In the genomic region with DNA sequence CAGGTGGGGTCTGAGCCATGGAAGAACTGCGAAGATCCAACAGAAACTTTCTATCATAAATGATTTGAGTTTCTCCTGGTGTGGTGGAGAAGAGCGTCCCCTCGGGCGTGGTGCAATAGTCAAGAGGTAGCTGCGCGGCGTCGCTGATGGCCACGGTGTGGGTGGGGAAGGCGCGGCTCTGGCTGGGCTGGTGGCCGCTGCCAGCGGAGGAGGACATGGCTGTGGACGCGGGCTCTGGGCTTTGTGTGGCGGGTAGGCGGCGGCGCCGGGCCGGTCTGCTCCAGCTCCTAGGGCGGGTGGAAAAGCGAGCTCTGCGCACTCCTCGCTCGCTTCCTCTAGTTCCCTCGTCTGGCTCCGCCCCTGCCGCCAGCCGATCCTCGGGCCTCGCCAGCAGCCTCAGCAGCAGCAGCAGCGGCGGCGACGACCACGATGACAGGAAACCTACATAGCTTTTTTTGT, we compare ENCODE assay signal across 8 cellular contexts. TPM values are rescaled to one million over a fixed set of nuclear protein-coding genes. Genes with fewer than 3 reads are reported as not detected.
DNase-seq lines count a peak whose midpoint lies in the region; ATAC-seq, FAIRE-seq and TF ChIP-seq lines count a peak whose summit lies in the region.

No MANE protein-coding gene starts in this region.

- intact Hi-C loops in pancreas (cut with DNase I): no loop called here

- ATAC-seq in GM21529 (IDR thresholded peaks at IDR 0.05; ENCODE audit: unreplicated experiment) (peak; percentile 88), pancreas (peak; percentile 94 to 99 (median 98)), thoracic aorta (ENCODE audit: insufficient number of reproducible peaks, low FRiP score, low read depth) (peak; percentile 63)

- TF ChIP-seq CTCF in LNCaP clone FGC (IDR thresholded peaks at IDR 0.05; ENCODE audit: control insufficient read depth, extremely low read depth, insufficient read depth) (no peak), cardiac muscle cell (IDR thresholded peaks at IDR 0.05; ENCODE audit: low read depth, low read length) (no peak), pancreas (IDR thresholded peaks at IDR 0.05) (no peak), thoracic aorta (IDR thresholded peaks at IDR 0.05) (no peak)

- H3K4me1 Mint-ChIP-seq in activated naive CD8-positive, alpha-beta T cell treated with anti-CD3 and anti-CD28 coated beads for 36 hours: peaks cover 39% of the 10 kb centered on the region

- no peak for FAIRE-seq in pancreas (lab: Jason Lieb, UNC)

- no peaks in the 10 kb centered on the region for H3K27me3 Mint-ChIP-seq in activated naive CD8-positive, alpha-beta T cell treated with anti-CD3 and anti-CD28 coated beads for 36 hours

- peaks cover 10% of the 10 kb centered on the region for H3K36me3 Mint-ChIP-seq in activated naive CD8-positive, alpha-beta T cell treated with anti-CD3 and anti-CD28 coated beads for 36 hours

- DNase-seq in DMS153 (lab: John Stamatoyannopoulos, UW): peak; percentile 42
- DNase-seq in LNCaP clone FGC (ENCODE audit: low read depth): peak; percentile 34
- peak; percentile 76 for DNase-seq in SKM-1 (lab: John Stamatoyannopoulos, UW; ENCODE audit: unreplicated experiment)
- peak; percentile 84 for DNase-seq in activated naive CD8-positive, alpha-beta T cell treated with anti-CD3 and anti-CD28 coated beads for 36 hours
- peak; percentile 76 to 92 for DNase-seq in cardiac muscle cell (ENCODE audit: low read depth in 1 of 2, low spot score in 1 of 2)
- DNase-seq in pancreas: peak; percentile 71 to 90 (median 83)
- peak; percentile 45 for DNase-seq in thoracic aorta (ENCODE audit: low spot score)

- H3K36me3 ChIP-seq in cardiac muscle cell (no peaks in the 10 kb centered on the region), pancreas (no peaks in the 10 kb centered on the region), thoracic aorta (no peaks in the 10 kb centered on the region)

- H3K27me3 ChIP-seq in cardiac muscle cell: peaks cover 46% of the 10 kb centered on the region
- no peaks in the 10 kb centered on the region for H3K27me3 ChIP-seq in pancreas
- no peaks in the 10 kb centered on the region for H3K27me3 ChIP-seq in thoracic aorta (replicated peaks; ENCODE audit: insufficient read depth)

- no peaks in the 10 kb centered on the region for H3K9me3 Mint-ChIP-seq in activated naive CD8-positive, alpha-beta T cell treated with anti-CD3 and anti-CD28 coated beads for 36 hours

- WGBS in pancreas, 2 donors: 0 to 1% methylated on average over 35 to 37 of the region's 37 CpGs

- peak overlapping the region; percentile 80 for H3K4me3 Mint-ChIP-seq in activated naive CD8-positive, alpha-beta T cell treated with anti-CD3 and anti-CD28 coated beads for 36 hours

- peaks cover 19% of the 10 kb centered on the region for H3K4me1 ChIP-seq in cardiac muscle cell (ENCODE audit: low read depth)
- H3K4me1 ChIP-seq in pancreas: peaks cover 0 to 4% (median 0%) of the 10 kb centered on the region in 3 donors
- peaks cover 40 to 86% of the 10 kb centered on the region in 2 donors for H3K4me1 ChIP-seq in thoracic aorta (ENCODE audit: control insufficient read depth in 1 of 2, low read depth in 2 of 2)

- H3K9me3 ChIP-seq in cardiac muscle cell (ENCODE audit: low read depth): no peaks in the 10 kb centered on the region
- H3K9me3 ChIP-seq in pancreas: no peaks in the 10 kb centered on the region
- H3K9me3 ChIP-seq in thoracic aorta: no peaks in the 10 kb centered on the region

- peak overlapping the region; percentile 67 for H3K27ac Mint-ChIP-seq in activated naive CD8-positive, alpha-beta T cell treated with anti-CD3 and anti-CD28 coated beads for 36 hours

- H3K27ac ChIP-seq in cardiac muscle cell (no peak overlapping the region), pancreas (peak overlapping the region in 2 of 4 donors; percentile 15 to 50), thoracic aorta (peak overlapping the region; percentile 82)

- peak overlapping the region; percentile 39 for H3K4me3 ChIP-seq in LNCaP clone FGC (ENCODE audit: low read depth, low read length)
- peak overlapping the region; percentile 25 for H3K4me3 ChIP-seq in cardiac muscle cell
- peak overlapping the region; percentile 2 to 50 (median 26) for H3K4me3 ChIP-seq in pancreas
- peak overlapping the region; percentile 67 for H3K4me3 ChIP-seq in thoracic aorta

RNA-seq across cellular contexts. Expression of gene STARD9, which starts 5.9 kb away (rescaled TPM):
- total RNA-seq in activated naive CD8-positive, alpha-beta T cell treated with anti-CD3 and anti-CD28 coated beads for 36 hours: 1 to 10 TPM; 4.2 to 4.4 TPM
- total RNA-seq in cardiac muscle cell (2.3 and 5.5 TPM in 2 replicates), pancreas (1 to 10 TPM in 3 of 6 donors, under 1 TPM in 3; 0.44 to 2.0 (median 1.0) TPM), thoracic aorta (10 to 100 TPM; 59.8 to 67.8 TPM)
- polyA plus RNA-seq in cardiac muscle cell (2.0 and 2.2 TPM in 2 replicates), pancreas (1 to 10 TPM; 2.6 to 3.0 TPM)

RNA-seq across cellular contexts. Expression of gene HAUS2, which starts 32.7 kb away (rescaled TPM):
- 10 to 100 TPM; 54.0 to 55.1 TPM for total RNA-seq in activated naive CD8-positive, alpha-beta T cell treated with anti-CD3 and anti-CD28 coated beads for 36 hours
- total RNA-seq in cardiac muscle cell (19.1 and 26.9 TPM in 2 replicates), pancreas (1 to 10 TPM; 6.2 to 9.0 (median 8.3) TPM), thoracic aorta (10 to 100 TPM; 34.8 to 49.3 TPM)
- polyA plus RNA-seq in cardiac muscle cell (12.1 and 16.6 TPM in 2 replicates), pancreas (1 to 10 TPM; 5.4 to 6.1 TPM)

RNA-seq across cellular contexts. Expression of gene LRRC57, which starts 32.7 kb away (rescaled TPM):
- 10 to 100 TPM; 17.0 to 19.1 TPM for total RNA-seq in activated naive CD8-positive, alpha-beta T cell treated with anti-CD3 and anti-CD28 coated beads for 36 hours
- total RNA-seq in cardiac muscle cell (7.5 and 20.3 TPM in 2 replicates), pancreas (10 to 100 TPM in 1 of 6 donors, 1 to 10 TPM in 5; 5.6 to 14.8 (median 8.6) TPM), thoracic aorta (10 to 100 TPM; 13.9 to 15.3 TPM)
- polyA plus RNA-seq in cardiac muscle cell (10.7 and 18.0 TPM in 2 replicates), pancreas (1 to 10 TPM; 3.8 to 4.9 TPM)

Comparison
In these comparisons a context has a peak if more than half of its experiments do, and no peak if none do; other contexts are left out.
1. DNase-seq: peak in every context shown above with its lines; median percentile 84 in activated naive CD8-positive, alpha-beta T cell treated with anti-CD3 and anti-CD28 coated beads for 36 hours; 84 in cardiac muscle cell; 83 in pancreas; 76 in SKM-1; 45 in thoracic aorta; 42 in DMS153; 34 in LNCaP clone FGC.